ENCODE assay signal across 12 cellular contexts in the genomic region with DNA sequence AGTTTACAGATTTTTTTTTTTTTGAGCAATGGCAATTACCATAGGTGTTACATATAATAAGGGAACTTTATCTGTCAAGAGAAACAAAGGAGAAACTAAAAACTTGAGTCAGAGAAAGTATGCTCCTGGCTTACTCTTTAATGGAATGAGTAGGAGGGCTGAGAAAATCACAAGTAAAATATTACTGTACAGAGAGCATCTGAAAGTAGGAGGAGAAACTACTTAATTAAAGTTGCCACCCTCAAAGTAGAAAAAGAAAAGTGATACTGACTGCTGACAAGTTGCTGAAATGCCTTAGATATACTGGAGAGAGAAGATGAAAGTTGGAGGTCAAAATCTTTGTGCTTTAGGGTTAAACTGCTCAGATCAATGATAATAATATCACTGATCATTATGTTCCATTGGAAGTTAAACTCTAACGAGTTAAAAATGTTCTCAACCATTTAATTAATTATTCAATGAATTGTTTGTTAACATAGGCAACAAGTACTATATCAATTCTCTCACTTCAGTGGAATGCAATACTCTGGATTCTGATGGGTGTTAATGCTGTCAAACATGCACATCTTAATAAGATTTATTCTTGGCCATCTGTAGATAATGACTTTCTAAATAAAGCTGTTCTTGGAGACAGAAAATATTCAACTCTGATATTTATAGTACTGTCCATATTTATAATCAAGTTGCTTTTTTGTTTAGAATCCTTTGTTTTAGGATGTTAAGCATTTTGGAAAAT.
A peak's percentile ranks its signal among the peaks of the same experiment; 100 is the strongest.
DNase-seq lines count a peak whose midpoint lies in the region; ATAC-seq and TF ChIP-seq lines count a peak whose summit lies in the region.
"Had no signal": no experiment of that assay in that cellular context is flagged by ENCODE, and none has a peak within 500 bp of the region (broad histone marks: within the 10 kb centered on the region; RNA-seq: fewer than 3 reads in every experiment).

No MANE protein-coding gene starts in this region.

- H3K4me1 Mint-ChIP-seq in WTC11 = peaks cover 2% of the 10 kb centered on the region
- H3K4me1 Mint-ChIP-seq in effector memory CD8-positive, alpha-beta T cell (ENCODE audit: low read depth in 2 of 2) = peaks cover 5 to 6% of the 10 kb centered on the region in 2 donors

- H3K36me3 ChIP-seq in GM06990 (ENCODE audit: control insufficient read depth, insufficient read depth, low read length) (no peaks in the 10 kb centered on the region), KMS-11 (ENCODE audit: insufficient read depth) (no peaks in the 10 kb centered on the region)

- no peaks in the 10 kb centered on the region for H3K27me3 ChIP-seq in GM06990 (replicated peaks; ENCODE audit: control insufficient read depth, insufficient read depth, low read length)
- H3K27me3 ChIP-seq in KMS-11 (ENCODE audit: insufficient read depth, low read depth) = no peaks in the 10 kb centered on the region

- POLR2A ChIA-PET in WTC11 (lab: Charles Lee) = no interaction called here

- DNase-seq in GM06990 (ENCODE audit: extremely low read depth, insufficient read length) (peak; percentile 79), NOMO-1 treated with dmso at 0.1 percent for 144 hours (lab: John Stamatoyannopoulos, UW; ENCODE audit: unreplicated experiment) (no peak), WTC11 (ENCODE audit: low spot score) (no peak), GM19238 (ENCODE audit: insufficient read length, low spot score) (no peak)
- no peak for DNase-seq in effector memory CD8-positive, alpha-beta T cell
- DNase-seq: activated gamma-delta T cell, NCI-H1092 had no signal

- H2AFZ ChIP-seq in KMS-11 (ENCODE audit: low read depth) = no peak overlapping the region

- no peaks in the 10 kb centered on the region for H3K79me2 ChIP-seq in KMS-11 (ENCODE audit: insufficient read depth, low read depth)

- H3K4me1 ChIP-seq in KMS-11 (ENCODE audit: low read depth, poor library complexity, severe bottlenecking) = peaks cover 53% of the 10 kb centered on the region

- no peaks in the 10 kb centered on the region for H3K36me3 Mint-ChIP-seq in WTC11
- H3K36me3 Mint-ChIP-seq in effector memory CD8-positive, alpha-beta T cell (ENCODE audit: insufficient read depth) = no peaks in the 10 kb centered on the region

- TF ChIP-seq CTCF in GM06990 (IDR thresholded peaks at IDR 0.05; ENCODE audit: insufficient read depth, low read length, poor library complexity, severe bottlenecking) (no peak), KMS-11 (conservative IDR thresholded peaks at IDR 0.05; ENCODE audit: low read depth, low read length) (no peak), WTC11 (IDR thresholded peaks at IDR 0.05) (no peak)

- H3K4me2 ChIP-seq in KMS-11 = peak overlapping the region; percentile 78

- H3K27ac Mint-ChIP-seq in WTC11 = no peak overlapping the region
- no peak overlapping the region for H3K27ac Mint-ChIP-seq in effector memory CD8-positive, alpha-beta T cell
- H3K27ac Mint-ChIP-seq: progenitor cell of endocrine pancreas had no signal

- H3K9ac ChIP-seq in KMS-11 = no peak overlapping the region

- ATAC-seq in GM19043 (IDR thresholded peaks at IDR 0.05; ENCODE audit: low read depth, unreplicated experiment) = peak; percentile 62
- peak; percentile 71 for ATAC-seq in HG02840 (IDR thresholded peaks at IDR 0.05; ENCODE audit: low FRiP score, unreplicated experiment)
- ATAC-seq in WTC11 = no peak
- ATAC-seq in effector memory CD8-positive, alpha-beta T cell (replicated peaks) = no peak

- H3K9me3 Mint-ChIP-seq in WTC11 = no peaks in the 10 kb centered on the region
- H3K9me3 Mint-ChIP-seq in effector memory CD8-positive, alpha-beta T cell = no peaks in the 10 kb centered on the region

- H4K20me1 ChIP-seq in KMS-11 (ENCODE audit: insufficient read depth) = no peaks in the 10 kb centered on the region

- H3K27ac ChIP-seq in KMS-11 = peak overlapping the region; percentile 2; the same call in 1 of the 2 replicates
- H3K27ac ChIP-seq: C4-2B had no signal

- no peak overlapping the region for H3K4me3 Mint-ChIP-seq in WTC11
- no peak overlapping the region for H3K4me3 Mint-ChIP-seq in effector memory CD8-positive, alpha-beta T cell

- no peaks in the 10 kb centered on the region for H3K27me3 Mint-ChIP-seq in WTC11 (ENCODE audit: low read depth)
- no peaks in the 10 kb centered on the region for H3K27me3 Mint-ChIP-seq in effector memory CD8-positive, alpha-beta T cell
- H3K27me3 Mint-ChIP-seq: progenitor cell of endocrine pancreas had no signal

- CTCF ChIA-PET in WTC11 (lab: Charles Lee) = no interaction called here

- no peak overlapping the region; the same call in 1 of the 2 replicates for H3K4me3 ChIP-seq in GM06990 (replicated peaks; ENCODE audit: low read depth, low read length)
- no peak overlapping the region for H3K4me3 ChIP-seq in KMS-11 (IDR thresholded peaks at IDR 0.05; ENCODE audit: insufficient read depth, low read depth, low read length)

TF ChIP-seq in WTC11, 78 proteins besides CTCF, POLR2A, EP300 and RAD21 (continues in another document):
- TF ChIP-seq GTF2I (CRISPR knock-in tag; conservative IDR thresholded peaks at IDR 0.05) (no peak), SOX15 (CRISPR knock-in tag; IDR thresholded peaks at IDR 0.05) (no peak), GRHL2 (CRISPR knock-in tag; IDR thresholded peaks at IDR 0.05; ENCODE audit: insufficient replicate concordance, severe bottlenecking) (no peak), ZNF423 (CRISPR knock-in tag; IDR thresholded peaks at IDR 0.05) (no peak), EMX1 (CRISPR knock-in tag; IDR thresholded peaks at IDR 0.05) (no peak), ATF2 (CRISPR knock-in tag; IDR thresholded peaks at IDR 0.05; ENCODE audit: borderline replicate concordance, low read depth) (no peak)
- TF ChIP-seq, protein P1, sequence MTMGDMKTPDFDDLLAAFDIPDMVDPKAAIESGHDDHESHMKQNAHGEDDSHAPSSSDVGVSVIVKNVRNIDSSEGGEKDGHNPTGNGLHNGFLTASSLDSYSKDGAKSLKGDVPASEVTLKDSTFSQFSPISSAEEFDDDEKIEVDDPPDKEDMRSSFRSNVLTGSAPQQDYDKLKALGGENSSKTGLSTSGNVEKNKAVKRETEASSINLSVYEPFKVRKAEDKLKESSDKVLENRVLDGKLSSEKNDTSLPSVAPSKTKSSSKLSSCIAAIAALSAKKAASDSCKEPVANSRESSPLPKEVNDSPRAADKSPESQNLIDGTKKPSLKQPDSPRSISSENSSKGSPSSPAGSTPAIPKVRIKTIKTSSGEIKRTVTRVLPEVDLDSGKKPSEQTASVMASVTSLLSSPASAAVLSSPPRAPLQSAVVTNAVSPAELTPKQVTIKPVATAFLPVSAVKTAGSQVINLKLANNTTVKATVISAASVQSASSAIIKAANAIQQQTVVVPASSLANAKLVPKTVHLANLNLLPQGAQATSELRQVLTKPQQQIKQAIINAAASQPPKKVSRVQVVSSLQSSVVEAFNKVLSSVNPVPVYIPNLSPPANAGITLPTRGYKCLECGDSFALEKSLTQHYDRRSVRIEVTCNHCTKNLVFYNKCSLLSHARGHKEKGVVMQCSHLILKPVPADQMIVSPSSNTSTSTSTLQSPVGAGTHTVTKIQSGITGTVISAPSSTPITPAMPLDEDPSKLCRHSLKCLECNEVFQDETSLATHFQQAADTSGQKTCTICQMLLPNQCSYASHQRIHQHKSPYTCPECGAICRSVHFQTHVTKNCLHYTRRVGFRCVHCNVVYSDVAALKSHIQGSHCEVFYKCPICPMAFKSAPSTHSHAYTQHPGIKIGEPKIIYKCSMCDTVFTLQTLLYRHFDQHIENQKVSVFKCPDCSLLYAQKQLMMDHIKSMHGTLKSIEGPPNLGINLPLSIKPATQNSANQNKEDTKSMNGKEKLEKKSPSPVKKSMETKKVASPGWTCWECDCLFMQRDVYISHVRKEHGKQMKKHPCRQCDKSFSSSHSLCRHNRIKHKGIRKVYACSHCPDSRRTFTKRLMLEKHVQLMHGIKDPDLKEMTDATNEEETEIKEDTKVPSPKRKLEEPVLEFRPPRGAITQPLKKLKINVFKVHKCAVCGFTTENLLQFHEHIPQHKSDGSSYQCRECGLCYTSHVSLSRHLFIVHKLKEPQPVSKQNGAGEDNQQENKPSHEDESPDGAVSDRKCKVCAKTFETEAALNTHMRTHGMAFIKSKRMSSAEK (CRISPR knock-in tag; IDR thresholded peaks at IDR 0.05; ENCODE audit: borderline replicate concordance) = no peak
- TF ChIP-seq, protein P2, sequence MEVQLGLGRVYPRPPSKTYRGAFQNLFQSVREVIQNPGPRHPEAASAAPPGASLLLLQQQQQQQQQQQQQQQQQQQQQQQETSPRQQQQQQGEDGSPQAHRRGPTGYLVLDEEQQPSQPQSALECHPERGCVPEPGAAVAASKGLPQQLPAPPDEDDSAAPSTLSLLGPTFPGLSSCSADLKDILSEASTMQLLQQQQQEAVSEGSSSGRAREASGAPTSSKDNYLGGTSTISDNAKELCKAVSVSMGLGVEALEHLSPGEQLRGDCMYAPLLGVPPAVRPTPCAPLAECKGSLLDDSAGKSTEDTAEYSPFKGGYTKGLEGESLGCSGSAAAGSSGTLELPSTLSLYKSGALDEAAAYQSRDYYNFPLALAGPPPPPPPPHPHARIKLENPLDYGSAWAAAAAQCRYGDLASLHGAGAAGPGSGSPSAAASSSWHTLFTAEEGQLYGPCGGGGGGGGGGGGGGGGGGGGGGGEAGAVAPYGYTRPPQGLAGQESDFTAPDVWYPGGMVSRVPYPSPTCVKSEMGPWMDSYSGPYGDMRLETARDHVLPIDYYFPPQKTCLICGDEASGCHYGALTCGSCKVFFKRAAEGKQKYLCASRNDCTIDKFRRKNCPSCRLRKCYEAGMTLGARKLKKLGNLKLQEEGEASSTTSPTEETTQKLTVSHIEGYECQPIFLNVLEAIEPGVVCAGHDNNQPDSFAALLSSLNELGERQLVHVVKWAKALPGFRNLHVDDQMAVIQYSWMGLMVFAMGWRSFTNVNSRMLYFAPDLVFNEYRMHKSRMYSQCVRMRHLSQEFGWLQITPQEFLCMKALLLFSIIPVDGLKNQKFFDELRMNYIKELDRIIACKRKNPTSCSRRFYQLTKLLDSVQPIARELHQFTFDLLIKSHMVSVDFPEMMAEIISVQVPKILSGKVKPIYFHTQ (CRISPR knock-in tag; IDR thresholded peaks at IDR 0.05) = no peak

Comparison
In these comparisons a context has a peak if more than half of its experiments do, and no peak if none do; other contexts are left out.
1. ATAC-seq: peak in GM19043 (single experiment) and HG02840 (single experiment); none in WTC11 (single experiment) and effector memory CD8-positive, alpha-beta T cell (single experiment).